23 cellular contexts compared by ENCODE assay signal in genomic region chr10:7866191-7866590, GRCh38.
"Had no signal": no experiment of that assay in that cellular context is flagged by ENCODE, and none has a peak within 500 bp of the region (broad histone marks: within the 10 kb centered on the region; RNA-seq: fewer than 3 reads in every experiment).

No MANE protein-coding gene starts in this region.

- H2AFZ ChIP-seq: hepatocyte had no signal

- H3K4me1 Mint-ChIP-seq: neural crest cell had no signal

- H3K4me2 ChIP-seq: hepatocyte had no signal

- H3K4me3 Mint-ChIP-seq: endodermal cell, natural killer cell, neural crest cell had no signal

- H3K4me3 ChIP-seq: coronary artery, hepatocyte, lung, skin epidermis, suprapubic skin, tibial artery, upper lobe of right lung, vagina had no signal

- H3K27ac Mint-ChIP-seq: endodermal cell, natural killer cell had no signal

- FAIRE-seq: endothelial cell of umbilical vein had no signal

- DNase-seq: effector CD4-positive, alpha-beta T cell; endodermal cell; erythroblast; foreskin melanocyte; head of caudate nucleus; left colon; left ventricle myocardium superior; mesendoderm; natural killer cell; posterior cingulate gyrus; stimulated activated CD4-positive, alpha-beta T cell treated with anti-CD3 and anti-CD28 coated beads, Interleukin-12 subunit alpha, Interleukin-12 subunit beta, amount 100 ng/mL, for 4 hours; stimulated activated naive CD4-positive, alpha-beta T cell; tibial artery; upper lobe of right lung had no signal

- ATAC-seq: left colon, left ventricle myocardium superior, natural killer cell, sciatic nerve, upper lobe of right lung had no signal

- H3K27me3 ChIP-seq: hepatocyte, suprapubic skin, tibial artery, upper lobe of right lung, vagina had no signal

- H3K4me1 ChIP-seq: suprapubic skin, tibial artery, upper lobe of right lung, vagina had no signal

- H3K27ac ChIP-seq: coronary artery, hepatocyte, skin epidermis, suprapubic skin, tibial artery, upper lobe of right lung, vagina had no signal

- H3K36me3 ChIP-seq: suprapubic skin, upper lobe of right lung, vagina had no signal
